1 cellular context compared by ENCODE assay signal in the genomic region with DNA sequence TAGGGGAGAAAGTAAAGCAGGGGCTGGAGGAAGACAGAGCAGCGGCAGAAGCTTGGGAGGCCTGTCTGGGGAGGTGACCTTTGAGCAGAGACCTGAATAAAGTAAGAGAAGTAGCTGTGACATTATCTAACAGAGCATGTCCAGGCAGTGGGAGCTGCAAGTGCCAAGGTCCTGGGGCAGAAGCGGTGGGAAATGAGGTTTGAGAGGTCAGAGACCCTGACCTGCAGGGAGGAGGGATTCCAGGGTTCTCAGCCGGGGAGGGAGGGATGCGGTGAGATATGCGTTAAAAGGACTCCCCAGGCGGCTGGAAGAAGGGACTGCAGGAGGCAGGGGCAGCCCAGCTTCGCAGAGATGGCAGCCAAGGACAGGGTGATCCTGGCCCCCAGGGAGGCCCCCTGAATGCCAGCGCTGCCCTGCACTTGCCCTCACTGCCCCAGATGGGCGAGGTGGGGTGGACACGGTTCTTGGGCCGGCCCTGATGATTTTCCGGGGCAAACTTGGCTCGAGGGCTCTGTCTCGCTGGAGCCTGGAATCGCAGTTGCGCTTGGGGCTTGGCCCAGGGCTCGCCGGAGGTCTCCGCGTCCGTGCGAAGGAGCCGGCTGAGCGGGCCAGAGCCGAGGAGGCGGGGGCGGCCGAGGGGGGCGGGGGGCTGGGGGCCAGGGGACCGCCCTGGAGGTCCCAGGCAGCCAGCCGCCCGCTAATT.
A peak's percentile ranks its signal among the peaks of the same experiment; 100 is the strongest.
TF ChIP-seq lines count a peak whose summit lies in the region.

No MANE protein-coding gene starts in this region.

TF ChIP-seq in HepG2, 621 proteins besides CTCF, POLR2A, EP300 and RAD21 (continued from another document):
- TF ChIP-seq HNF4G (IDR thresholded peaks at IDR 0.05; ENCODE audit: borderline replicate concordance, low read depth, low read length) (0 out of 2 replicates have a peak, but pooled peaks have one; percentile 46), HNF4G (CRISPR knock-in tag; IDR thresholded peaks at IDR 0.05; ENCODE audit: borderline replicate concordance, low read depth) (no peak)
- TF ChIP-seq, protein P1, sequence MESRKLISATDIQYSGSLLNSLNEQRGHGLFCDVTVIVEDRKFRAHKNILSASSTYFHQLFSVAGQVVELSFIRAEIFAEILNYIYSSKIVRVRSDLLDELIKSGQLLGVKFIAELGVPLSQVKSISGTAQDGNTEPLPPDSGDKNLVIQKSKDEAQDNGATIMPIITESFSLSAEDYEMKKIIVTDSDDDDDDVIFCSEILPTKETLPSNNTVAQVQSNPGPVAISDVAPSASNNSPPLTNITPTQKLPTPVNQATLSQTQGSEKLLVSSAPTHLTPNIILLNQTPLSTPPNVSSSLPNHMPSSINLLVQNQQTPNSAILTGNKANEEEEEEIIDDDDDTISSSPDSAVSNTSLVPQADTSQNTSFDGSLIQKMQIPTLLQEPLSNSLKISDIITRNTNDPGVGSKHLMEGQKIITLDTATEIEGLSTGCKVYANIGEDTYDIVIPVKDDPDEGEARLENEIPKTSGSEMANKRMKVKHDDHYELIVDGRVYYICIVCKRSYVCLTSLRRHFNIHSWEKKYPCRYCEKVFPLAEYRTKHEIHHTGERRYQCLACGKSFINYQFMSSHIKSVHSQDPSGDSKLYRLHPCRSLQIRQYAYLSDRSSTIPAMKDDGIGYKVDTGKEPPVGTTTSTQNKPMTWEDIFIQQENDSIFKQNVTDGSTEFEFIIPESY (CRISPR knock-in tag; IDR thresholded peaks at IDR 0.05), result peak; percentile 76
